8 cellular contexts compared by ENCODE assay signal in the genomic region with DNA sequence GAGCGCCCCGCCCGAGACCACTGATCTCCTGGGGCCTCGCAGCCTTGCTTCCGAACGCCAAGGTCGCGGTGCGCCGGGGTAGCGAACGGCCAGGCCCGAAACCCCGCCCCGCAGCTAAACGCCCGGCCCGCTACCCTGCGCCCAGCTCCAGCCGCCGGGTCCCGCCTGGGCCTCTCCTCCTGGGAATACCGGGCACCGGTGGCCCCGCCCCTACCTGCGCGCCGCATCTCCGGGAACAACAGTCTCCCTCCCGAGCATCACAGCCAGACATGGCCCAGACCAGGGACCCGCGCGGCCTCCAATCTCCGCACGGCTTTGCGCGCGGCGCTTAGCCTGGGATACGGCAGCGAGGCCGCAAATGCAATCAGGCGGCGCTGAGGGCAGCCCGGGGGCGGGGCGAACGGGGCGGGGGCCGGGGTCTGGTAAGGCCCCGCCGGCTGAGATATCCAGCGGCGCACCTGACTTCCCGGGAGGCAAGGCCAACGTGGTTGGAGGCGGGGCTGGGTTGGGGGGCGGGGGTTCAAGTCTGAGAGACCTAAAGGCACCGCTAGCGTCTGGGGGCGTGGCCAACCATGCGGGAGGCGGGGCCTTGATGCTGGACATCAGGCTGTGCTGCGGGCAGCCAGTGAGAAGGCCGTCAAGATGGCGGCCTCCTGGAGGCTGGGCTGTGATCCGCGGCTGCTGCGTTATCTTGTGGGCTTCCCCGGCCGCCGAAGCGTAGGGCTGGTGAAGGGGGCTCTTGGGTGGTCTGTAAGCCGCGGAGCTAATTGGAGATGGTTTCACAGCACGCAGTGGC. TPM values are rescaled to one million over a fixed set of nuclear protein-coding genes. Genes with fewer than 3 reads are reported as not detected.
A peak's percentile ranks its signal among the peaks of the same experiment; 100 is the strongest.
DNase-seq lines count a peak whose midpoint lies in the region; ATAC-seq and TF ChIP-seq lines count a peak whose summit lies in the region.

A gene with protein sequence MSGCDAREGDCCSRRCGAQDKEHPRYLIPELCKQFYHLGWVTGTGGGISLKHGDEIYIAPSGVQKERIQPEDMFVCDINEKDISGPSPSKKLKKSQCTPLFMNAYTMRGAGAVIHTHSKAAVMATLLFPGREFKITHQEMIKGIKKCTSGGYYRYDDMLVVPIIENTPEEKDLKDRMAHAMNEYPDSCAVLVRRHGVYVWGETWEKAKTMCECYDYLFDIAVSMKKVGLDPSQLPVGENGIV (minus strand): TSS at position 366 of the 796 bp plus-strand sequence. CDS start 95 bp downstream, at position 271.
A gene (plus strand): TSS at position 605 of the 796 bp plus-strand sequence. CDS start 38 bp downstream, at position 643.

- DNase-seq in DMS79 (lab: John Stamatoyannopoulos, UW) (peak; percentile 97), KG1 (lab: John Stamatoyannopoulos, UW) (peak; percentile 85), erythroblast (lab: John Stamatoyannopoulos, UW) (peak; percentile 99)
- peak; percentile 99 for DNase-seq in activated T-cell treated with anti-CD3 and anti-CD28 coated beads, Interleukin-2, amount 50 U/mL, for 24 hours
- peak; percentile 92 to 97 for DNase-seq in stimulated activated CD8-positive, alpha-beta memory T cell treated with anti-CD3 and anti-CD28 coated beads, Interleukin-4, amount 100 ng/mL, for 4 hours (ENCODE audit: low read depth in 2 of 2, low spot score in 1 of 2)

- H3K27me3 ChIP-seq in mucosa of rectum (ENCODE audit: control insufficient read depth in 2 of 2, insufficient read depth in 2 of 2, low read length in 2 of 2) = no peaks in the 10 kb centered on the region

- peaks cover 0 to 5% of the 10 kb centered on the region in 2 donors for H3K4me1 ChIP-seq in mucosa of rectum (ENCODE audit: control insufficient read depth in 2 of 2, insufficient read depth in 2 of 2, low read length in 2 of 2)

- peak within 1 kb of the TSS; percentile 94 to 96 for H3K27ac ChIP-seq in mucosa of rectum (ENCODE audit: low read depth in 2 of 2, low read length in 2 of 2)

- TF ChIP-seq POLR2A in erythroblast (IDR thresholded peaks at IDR 0.05; ENCODE audit: low read length) = peak; percentile 93

- peaks cover 0 to 6% of the 10 kb centered on the region in 2 donors for H3K36me3 ChIP-seq in mucosa of rectum (ENCODE audit: control insufficient read depth in 2 of 2, insufficient read depth in 2 of 2, low read length in 2 of 2)

- H3K4me3 Mint-ChIP-seq in activated T-cell treated with anti-CD3 and anti-CD28 coated beads, Interleukin-2, amount 50 U/mL, for 24 hours = peak within 1 kb of the TSS; percentile 98

- peak within 1 kb of the TSS; percentile 88 to 96 for H3K4me3 ChIP-seq in mucosa of rectum (ENCODE audit: low read length in 2 of 2)

- peak within 1 kb of the TSS; percentile 97 for H3K27ac Mint-ChIP-seq in activated T-cell treated with anti-CD3 and anti-CD28 coated beads, Interleukin-2, amount 50 U/mL, for 24 hours

- peaks cover 38% of the 10 kb centered on the region for H3K36me3 Mint-ChIP-seq in activated T-cell treated with anti-CD3 and anti-CD28 coated beads, Interleukin-2, amount 50 U/mL, for 24 hours (ENCODE audit: low read depth)

- ATAC-seq in GM21737 (IDR thresholded peaks at IDR 0.05; ENCODE audit: unreplicated experiment) = peak; percentile 94

- no peaks in the 10 kb centered on the region for H3K9me3 Mint-ChIP-seq in activated T-cell treated with anti-CD3 and anti-CD28 coated beads, Interleukin-2, amount 50 U/mL, for 24 hours

- H3K9ac ChIP-seq in mucosa of rectum (ENCODE audit: low read depth in 1 of 2, low read length in 2 of 2) = peak within 1 kb of the TSS; percentile 95 to 97

- no peaks in the 10 kb centered on the region for H3K27me3 Mint-ChIP-seq in activated T-cell treated with anti-CD3 and anti-CD28 coated beads, Interleukin-2, amount 50 U/mL, for 24 hours

- peaks cover 51% of the 10 kb centered on the region for H3K4me1 Mint-ChIP-seq in activated T-cell treated with anti-CD3 and anti-CD28 coated beads, Interleukin-2, amount 50 U/mL, for 24 hours (ENCODE audit: low read depth)

- no peaks in the 10 kb centered on the region for H3K9me3 ChIP-seq in mucosa of rectum (ENCODE audit: control insufficient read depth in 2 of 2, low read length in 2 of 2)

TF ChIP-seq in PFSK-1, 5 proteins besides CTCF, POLR2A, EP300 and RAD21:
- TF ChIP-seq POLR2AphosphoS5 (IDR thresholded peaks at IDR 0.05; ENCODE audit: low read depth, low read length) (peak; percentile 78; the same call in 1 of the 2 replicates), SIN3A (IDR thresholded peaks at IDR 0.05; ENCODE audit: borderline replicate concordance, insufficient read depth, low read length) (no peak), TAF1 (IDR thresholded peaks at IDR 0.05; ENCODE audit: borderline replicate concordance, insufficient read depth, low read length) (peak; percentile 91), FOXP2 (optimal IDR thresholded peaks at IDR 0.05; ENCODE audit: borderline replicate concordance, extremely low read depth, extremely low read length, insufficient read depth) (peak; percentile 7)
- TF ChIP-seq, protein P1, sequence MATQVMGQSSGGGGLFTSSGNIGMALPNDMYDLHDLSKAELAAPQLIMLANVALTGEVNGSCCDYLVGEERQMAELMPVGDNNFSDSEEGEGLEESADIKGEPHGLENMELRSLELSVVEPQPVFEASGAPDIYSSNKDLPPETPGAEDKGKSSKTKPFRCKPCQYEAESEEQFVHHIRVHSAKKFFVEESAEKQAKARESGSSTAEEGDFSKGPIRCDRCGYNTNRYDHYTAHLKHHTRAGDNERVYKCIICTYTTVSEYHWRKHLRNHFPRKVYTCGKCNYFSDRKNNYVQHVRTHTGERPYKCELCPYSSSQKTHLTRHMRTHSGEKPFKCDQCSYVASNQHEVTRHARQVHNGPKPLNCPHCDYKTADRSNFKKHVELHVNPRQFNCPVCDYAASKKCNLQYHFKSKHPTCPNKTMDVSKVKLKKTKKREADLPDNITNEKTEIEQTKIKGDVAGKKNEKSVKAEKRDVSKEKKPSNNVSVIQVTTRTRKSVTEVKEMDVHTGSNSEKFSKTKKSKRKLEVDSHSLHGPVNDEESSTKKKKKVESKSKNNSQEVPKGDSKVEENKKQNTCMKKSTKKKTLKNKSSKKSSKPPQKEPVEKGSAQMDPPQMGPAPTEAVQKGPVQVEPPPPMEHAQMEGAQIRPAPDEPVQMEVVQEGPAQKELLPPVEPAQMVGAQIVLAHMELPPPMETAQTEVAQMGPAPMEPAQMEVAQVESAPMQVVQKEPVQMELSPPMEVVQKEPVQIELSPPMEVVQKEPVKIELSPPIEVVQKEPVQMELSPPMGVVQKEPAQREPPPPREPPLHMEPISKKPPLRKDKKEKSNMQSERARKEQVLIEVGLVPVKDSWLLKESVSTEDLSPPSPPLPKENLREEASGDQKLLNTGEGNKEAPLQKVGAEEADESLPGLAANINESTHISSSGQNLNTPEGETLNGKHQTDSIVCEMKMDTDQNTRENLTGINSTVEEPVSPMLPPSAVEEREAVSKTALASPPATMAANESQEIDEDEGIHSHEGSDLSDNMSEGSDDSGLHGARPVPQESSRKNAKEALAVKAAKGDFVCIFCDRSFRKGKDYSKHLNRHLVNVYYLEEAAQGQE (IDR thresholded peaks at IDR 0.05; ENCODE audit: insufficient read depth in 1 of 2, low read depth in 2 of 2, low read length in 2 of 2) = no peak

RNA-seq across cellular contexts. Expression of the first gene that starts in this region (rescaled TPM):
- polyA plus RNA-seq in PFSK-1 (2012; ENCODE audit: insufficient read length, low read depth) = 24.9 TPM

RNA-seq across cellular contexts. Expression of the second gene that starts in this region (rescaled TPM):
- 29.4 TPM for polyA plus RNA-seq in PFSK-1 (2012; ENCODE audit: insufficient read length, low read depth)

Comparison
In these comparisons a context has a peak if more than half of its experiments do, and no peak if none do; other contexts are left out.
1. Peak in every context shown above with its lines: DNase-seq, ATAC-seq, H3K4me3 ChIP-seq and H3K27ac ChIP-seq.